Comparison of ENCODE assay signal across 10 cellular contexts in the genomic region with DNA sequence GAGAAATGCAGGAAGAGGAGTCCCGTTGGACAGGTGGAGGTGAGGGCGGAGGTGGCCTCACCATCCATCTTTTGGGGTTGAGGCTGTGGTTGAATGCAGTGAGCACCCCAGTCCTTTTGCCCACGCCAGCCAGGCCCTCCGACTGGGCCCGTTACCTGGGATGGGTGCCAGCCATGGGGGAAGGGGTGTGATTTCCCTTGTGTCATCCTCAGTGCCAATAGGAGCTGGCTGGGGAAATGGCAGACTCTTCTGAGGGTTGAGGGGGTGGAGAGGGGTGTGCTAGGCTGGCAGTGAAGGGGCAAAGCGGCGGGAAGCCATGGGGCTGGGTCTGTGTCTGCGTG. TPM values are rescaled to one million over a fixed set of nuclear protein-coding genes. Genes with fewer than 3 reads are reported as not detected.
DNase-seq lines count a peak whose midpoint lies in the region; FAIRE-seq and TF ChIP-seq lines count a peak whose summit lies in the region.
"Had no signal": no experiment of that assay in that cellular context is flagged by ENCODE, and none has a peak within 500 bp of the region (broad histone marks: within the 10 kb centered on the region; RNA-seq: fewer than 3 reads in every experiment).

No MANE protein-coding gene starts in this region.

- peaks cover 10% of the 10 kb centered on the region for H3K4me1 Mint-ChIP-seq in activated naive CD4-positive, alpha-beta T cell treated with anti-CD3 and anti-CD28 coated beads for 36 hours (ENCODE audit: low read depth)
- no peaks in the 10 kb centered on the region for H3K4me1 Mint-ChIP-seq in astrocyte (ENCODE audit: low read depth, unreplicated experiment)

- H3K27me3 ChIP-seq in astrocyte (ENCODE audit: insufficient read depth, low read length) (peaks cover 37% of the 10 kb centered on the region), muscle layer of colon (ENCODE audit: control insufficient read depth in 1 of 2, insufficient read depth in 2 of 2, low read length in 2 of 2) (peaks cover 16 to 30% of the 10 kb centered on the region in 2 donors), tibial artery (peaks cover 0 to 58% of the 10 kb centered on the region in 2 donors)

- H3K27me3 Mint-ChIP-seq in activated naive CD4-positive, alpha-beta T cell treated with anti-CD3 and anti-CD28 coated beads for 36 hours (ENCODE audit: low read depth) = peaks cover 3% of the 10 kb centered on the region
- H3K27me3 Mint-ChIP-seq in astrocyte (ENCODE audit: low read depth, unreplicated experiment) = peaks cover 82% of the 10 kb centered on the region

- H3K4me3 ChIP-seq in astrocyte (ENCODE audit: insufficient read depth, low read depth, low read length) (peak overlapping the region; percentile 41), muscle layer of colon (ENCODE audit: low read depth in 1 of 2, low read length in 2 of 2) (peak overlapping the region; percentile 49 to 57), tibial artery (peak overlapping the region; percentile 33 to 44)

- H3K4me2 ChIP-seq in astrocyte (ENCODE audit: low read length) = peak overlapping the region; percentile 86

- no peaks in the 10 kb centered on the region for H3K36me3 ChIP-seq in astrocyte (ENCODE audit: insufficient read depth, low read length)
- no peaks in the 10 kb centered on the region for H3K36me3 ChIP-seq in muscle layer of colon (ENCODE audit: insufficient read depth, low read length)
- no peaks in the 10 kb centered on the region for H3K36me3 ChIP-seq in tibial artery

- no peak for DNase-seq in activated naive CD4-positive, alpha-beta T cell treated with anti-CD3 and anti-CD28 coated beads for 36 hours
- no peak for DNase-seq in activated naive CD4-positive, alpha-beta T cell treated with anti-CD3 and anti-CD28 coated beads, Interleukin-2, amount 50 U/mL, for 16 hours
- no peak for DNase-seq in astrocyte (ENCODE audit: low read depth)
- no peak for DNase-seq in tibial artery
- no peak for DNase-seq in MV-4-11 (lab: John Stamatoyannopoulos, UW)
- DNase-seq in NCI-H187 (lab: John Stamatoyannopoulos, UW) = no peak
- DNase-seq in NCI-H82 treated with DMSO at 0.1 percent for 48 hours (lab: John Stamatoyannopoulos, UW; ENCODE audit: unreplicated experiment) = no peak
- DNase-seq: NCI-H1417 treated with DMSO at 0.1 percent for 48 hours had no signal

- CTCF ChIA-PET in activated naive CD4-positive, alpha-beta T cell treated with anti-CD3 and anti-CD28 coated beads for 36 hours (lab: Charles Lee) = interaction anchor here (0.5 to 1.3 kb wide), 3 partner anchors 32 to 1097 kb away, joined by 3 to 6 read pairs (median 5); no protein-coding TSS in a partner anchor

- H3K4me1 ChIP-seq in astrocyte (ENCODE audit: insufficient read depth, low read length) = peaks cover 12% of the 10 kb centered on the region
- peaks cover 13% of the 10 kb centered on the region for H3K4me1 ChIP-seq in muscle layer of colon (ENCODE audit: insufficient read depth, low read length)
- peaks cover 0 to 25% (median 16%) of the 10 kb centered on the region in 4 donors for H3K4me1 ChIP-seq in tibial artery

- H3K4me3 Mint-ChIP-seq in activated naive CD4-positive, alpha-beta T cell treated with anti-CD3 and anti-CD28 coated beads for 36 hours = peak overlapping the region; percentile 73
- no peak overlapping the region for H3K4me3 Mint-ChIP-seq in astrocyte (ENCODE audit: unreplicated experiment)

- TF ChIP-seq CTCF in astrocyte (IDR thresholded peaks at IDR 0.05; ENCODE audit: insufficient read depth, low read depth, low read length) (no peak), tibial artery (IDR thresholded peaks at IDR 0.05) (no peak)

- no peaks in the 10 kb centered on the region for H3K9me3 Mint-ChIP-seq in activated naive CD4-positive, alpha-beta T cell treated with anti-CD3 and anti-CD28 coated beads for 36 hours
- peaks cover 3% of the 10 kb centered on the region for H3K9me3 Mint-ChIP-seq in astrocyte (ENCODE audit: unreplicated experiment)
- H3K9me3 Mint-ChIP-seq: activated naive CD4-positive, alpha-beta T cell treated with anti-CD3 and anti-CD28 coated beads, Interleukin-2, amount 50 U/mL, for 72 hours had no signal

- no peaks in the 10 kb centered on the region for H3K36me3 Mint-ChIP-seq in activated naive CD4-positive, alpha-beta T cell treated with anti-CD3 and anti-CD28 coated beads for 36 hours (ENCODE audit: low read depth)
- H3K36me3 Mint-ChIP-seq in astrocyte (ENCODE audit: low read depth, unreplicated experiment) = peaks cover 2% of the 10 kb centered on the region
- H3K36me3 Mint-ChIP-seq: activated naive CD4-positive, alpha-beta T cell treated with anti-CD3 and anti-CD28 coated beads, Interleukin-2, amount 50 U/mL, for 72 hours had no signal

- H3K27ac Mint-ChIP-seq in activated naive CD4-positive, alpha-beta T cell treated with anti-CD3 and anti-CD28 coated beads for 36 hours = no peak overlapping the region
- H3K27ac Mint-ChIP-seq in astrocyte (ENCODE audit: unreplicated experiment) = no peak overlapping the region

- no peak for FAIRE-seq in astrocyte (lab: Jason Lieb, UNC)

- H4K20me1 ChIP-seq in astrocyte (ENCODE audit: insufficient read depth, low read length) = peaks cover 4% of the 10 kb centered on the region

- H3K9me3 ChIP-seq in astrocyte (ENCODE audit: insufficient read depth, low read depth, low read length) (no peaks in the 10 kb centered on the region), muscle layer of colon (ENCODE audit: low read length) (no peaks in the 10 kb centered on the region), tibial artery (no peaks in the 10 kb centered on the region)

- H3K9ac ChIP-seq in astrocyte (ENCODE audit: low read length) (no peak overlapping the region), muscle layer of colon (ENCODE audit: low read length) (no peak overlapping the region)

- H3K79me2 ChIP-seq in astrocyte (ENCODE audit: insufficient read depth, low read length) = no peaks in the 10 kb centered on the region

- no peak overlapping the region for H3K27ac ChIP-seq in astrocyte (ENCODE audit: low read depth, low read length)
- H3K27ac ChIP-seq in muscle layer of colon (ENCODE audit: low read depth, low read length) = no peak overlapping the region
- no peak overlapping the region for H3K27ac ChIP-seq in tibial artery

- intact Hi-C loops in activated naive CD4-positive, alpha-beta T cell treated with anti-CD3 and anti-CD28 coated beads for 36 hours (cut with micrococcal nuclease) = no loop called here
- intact Hi-C loops in tibial artery (cut with DNase I; ENCODE audit: low total_unique reads) = no loop called here

- H2AFZ ChIP-seq in astrocyte (ENCODE audit: low read depth, low read length) = peak overlapping the region; percentile 95

RNA-seq across cellular contexts. Expression of a gene that starts 9.6 kb away (rescaled TPM):
- total RNA-seq in activated naive CD4-positive, alpha-beta T cell treated with anti-CD3 and anti-CD28 coated beads for 36 hours = under 1 TPM; 0.57 to 0.91 TPM
- total RNA-seq in astrocyte = 0.14 TPM in 1 of 2 replicates, not detected in the other

RNA-seq across cellular contexts. Expression of a gene that starts 19.5 kb away (rescaled TPM):
- total RNA-seq in activated naive CD4-positive, alpha-beta T cell treated with anti-CD3 and anti-CD28 coated beads for 36 hours = 10 to 100 TPM; 49.8 to 52.7 TPM
- total RNA-seq in astrocyte = 41.3 and 45.2 TPM in 2 replicates

RNA-seq across cellular contexts. Expression of a gene that starts 57.0 kb away (rescaled TPM):
- under 1 TPM in 1 of 2 experiments, not detected in 1; 0.12 TPM for total RNA-seq in activated naive CD4-positive, alpha-beta T cell treated with anti-CD3 and anti-CD28 coated beads for 36 hours
- total RNA-seq in astrocyte = 0.57 and 0.60 TPM in 2 replicates
